In genomic region chr13:94672400-94672799, GRCh38 we compare ENCODE assay signal across 38 cellular contexts. TPM values are rescaled to one million over a fixed set of nuclear protein-coding genes. Genes with fewer than 3 reads are reported as not detected.
"Had no signal": no experiment of that assay in that cellular context is flagged by ENCODE, and none has a peak within 500 bp of the region (broad histone marks: within the 10 kb centered on the region; RNA-seq: fewer than 3 reads in every experiment).

No MANE protein-coding gene starts in this region.

- H3K9ac ChIP-seq: KMS-11 had no signal

- H3K9me3 ChIP-seq: MG63 had no signal

- H3K36me3 ChIP-seq: MG63 had no signal

- H3K4me3 ChIP-seq: MG63 had no signal

- H3K4me2 ChIP-seq: KMS-11 had no signal

- H3K27ac ChIP-seq: KMS-11 had no signal

- DNase-seq: Karpas-422, Kasumi-1, MG63, MM.1S, MV-4-11, NCI-H1048, NCI-H1092, NCI-H1092 treated with DMSO at 0.1 percent for 48 hours, NCI-H1105, NCI-H1105 treated with DMSO at 0.1 percent for 48 hours, NCI-H1417, NCI-H1417 treated with DMSO at 0.1 percent for 48 hours, NCI-H1436, NCI-H1436 treated with DMSO at 0.1 percent for 48 hours, NCI-H146, NCI-H1694, NCI-H1694 treated with DMSO at 0.1 percent for 48 hours, NCI-H187, NCI-H187 treated with DMSO at 0.1 percent for 48 hours, NCI-H1930, NCI-H2029, NCI-H2029 treated with DMSO at 0.1 percent for 48 hours, NCI-H2081, NCI-H2081 treated with DMSO at 0.1 percent for 48 hours, NCI-H2107, NCI-H2171, NCI-H2171 treated with DMSO at 0.1 percent for 48 hours, NCI-H2227 treated with DMSO at 0.1 percent for 48 hours, NCI-H226, NCI-H345, NCI-H446, NCI-H446 treated with DMSO at 0.1 percent for 48 hours, NCI-H510A, NCI-H510A treated with DMSO at 0.1 percent for 48 hours had no signal

RNA-seq across cellular contexts. Expression of gene SOX21, which starts 39.9 kb away (rescaled TPM):
- total RNA-seq: LHCN-M2, MCF 10A, NCI-H460 had no signal
